ENCODE assay signal across 15 cellular contexts in genomic region chr7:129907122-129907741, GRCh38. TPM values are rescaled to one million over a fixed set of nuclear protein-coding genes. Genes with fewer than 3 reads are reported as not detected.
DNase-seq lines count a peak whose midpoint lies in the region; ATAC-seq, FAIRE-seq and TF ChIP-seq lines count a peak whose summit lies in the region.
"Had no signal": no experiment of that assay in that cellular context is flagged by ENCODE, and none has a peak within 500 bp of the region (broad histone marks: within the 10 kb centered on the region; RNA-seq: fewer than 3 reads in every experiment).

No MANE protein-coding gene starts in this region.

- CTCF ChIA-PET in CD8-positive, alpha-beta memory T cell (lab: Charles Lee), result no interaction called here

- peak overlapping the region in 7 of 8 donors; percentile 32 to 97 (median 83) for H3K27ac Mint-ChIP-seq in CD8-positive, alpha-beta memory T cell
- H3K27ac Mint-ChIP-seq in effector memory CD8-positive, alpha-beta T cell, result peak overlapping the region; percentile 5 to 91
- H3K27ac Mint-ChIP-seq: activated T-helper 1 cell treated with anti-CD3 and anti-CD28 coated beads, Interleukin-12 subunit alpha, Interleukin-12 subunit beta, Interleukin-2, Interleukin-4 antibody, amounts not matched to agents 30 ng/mL and 10 ng/mL and 1 ng/mL, durations not matched to agents 14 hours and 24 hours and 36 hours had no signal

- H3K4me1 ChIP-seq in CD8-positive, alpha-beta memory T cell (ENCODE audit: insufficient read depth, low read length), result peaks cover 69% of the 10 kb centered on the region
- H3K4me1 ChIP-seq in pancreas, result peaks cover 54 to 68% (median 62%) of the 10 kb centered on the region in 3 donors

- H3K9ac ChIP-seq in SK-N-MC (ENCODE audit: insufficient read length), result peak overlapping the region; percentile 4

- H3K9me3 Mint-ChIP-seq in CD8-positive, alpha-beta memory T cell, result peaks cover 0 to 1% (median 0%) of the 10 kb centered on the region in 5 donors
- no peaks in the 10 kb centered on the region for H3K9me3 Mint-ChIP-seq in effector memory CD8-positive, alpha-beta T cell

- H3K36me3 ChIP-seq in CD8-positive, alpha-beta memory T cell (ENCODE audit: insufficient read depth, low read length), result no peaks in the 10 kb centered on the region
- H3K36me3 ChIP-seq in SK-N-MC (ENCODE audit: insufficient read depth, low read length), result 0 out of 2 replicates have a peak, but pooled peaks cover 7% of the 10 kb centered on the region
- H3K36me3 ChIP-seq in pancreas, result no peaks in the 10 kb centered on the region
- H3K36me3 ChIP-seq in H7 (replicated peaks; ENCODE audit: control insufficient read depth, insufficient read depth, low read length), result no peaks in the 10 kb centered on the region
- H3K36me3 ChIP-seq: WERI-Rb-1 had no signal

- H3K36me3 Mint-ChIP-seq in CD8-positive, alpha-beta memory T cell, result peaks cover 21 to 42% (median 26%) of the 10 kb centered on the region in 3 donors
- peaks cover 16% of the 10 kb centered on the region for H3K36me3 Mint-ChIP-seq in effector memory CD8-positive, alpha-beta T cell (ENCODE audit: insufficient read depth)

- peaks cover 72 to 93% (median 90%) of the 10 kb centered on the region in 3 donors for H3K4me1 Mint-ChIP-seq in CD8-positive, alpha-beta memory T cell
- H3K4me1 Mint-ChIP-seq in effector memory CD8-positive, alpha-beta T cell (ENCODE audit: low read depth in 2 of 2), result peaks cover 55 to 69% of the 10 kb centered on the region in 2 donors

- TF ChIP-seq CTCF in pancreas (IDR thresholded peaks at IDR 0.05), result no peak

- ATAC-seq in effector memory CD8-positive, alpha-beta T cell (replicated peaks), result peak; percentile 35
- ATAC-seq in pancreas (peak; percentile 22 to 45 (median 32)), GM21723 (IDR thresholded peaks at IDR 0.05; ENCODE audit: unreplicated experiment) (no peak), GM18502 (IDR thresholded peaks at IDR 0.05; ENCODE audit: poor library complexity, unreplicated experiment) (no peak)

- peak overlapping the region in 6 of 7 donors; percentile 12 to 82 (median 68) for H3K4me3 Mint-ChIP-seq in CD8-positive, alpha-beta memory T cell
- H3K4me3 Mint-ChIP-seq in effector memory CD8-positive, alpha-beta T cell, result peak overlapping the region; percentile 62 to 64
- H3K4me3 Mint-ChIP-seq: activated T-helper 1 cell treated with anti-CD3 and anti-CD28 coated beads, Interleukin-12 subunit alpha, Interleukin-12 subunit beta, Interleukin-2, Interleukin-4 antibody, amounts not matched to agents 30 ng/mL and 10 ng/mL and 1 ng/mL, durations not matched to agents 14 hours and 24 hours and 36 hours had no signal

- H3K27me3 ChIP-seq in CD8-positive, alpha-beta memory T cell (ENCODE audit: insufficient read depth, low read length, poor library complexity, severe bottlenecking), result no peaks in the 10 kb centered on the region
- no peaks in the 10 kb centered on the region for H3K27me3 ChIP-seq in pancreas
- H3K27me3 ChIP-seq in H7 (ENCODE audit: control insufficient read depth, insufficient read depth, low read length), result no peaks in the 10 kb centered on the region

- POLR2A ChIA-PET in CD8-positive, alpha-beta memory T cell (lab: Charles Lee), result no interaction called here

- peak in 1 of 5 donors; percentile 25 for DNase-seq in CD8-positive, alpha-beta memory T cell
- no peak for DNase-seq in SK-N-MC (ENCODE audit: low read depth, low spot score)
- DNase-seq in effector memory CD8-positive, alpha-beta T cell, result no peak
- peak in 1 of 6 donors; percentile 16 for DNase-seq in pancreas
- no peak for DNase-seq in H7
- no peak for DNase-seq in stimulated activated CD4-positive, alpha-beta T cell treated with anti-CD3 and anti-CD28 coated beads, Interleukin-12 subunit alpha, Interleukin-12 subunit beta, amount 100 ng/mL, for 4 hours
- DNase-seq: cerebellar nuclear complex, erythroblast, NCI-H2081, NCI-H82, SHP77 treated with DMSO at 0.1 percent for 48 hours, WERI-Rb-1 had no signal

- WGBS in pancreas, 2 donors, result 27 to 28% methylated on average over 11 of the region's 11 CpGs

- FAIRE-seq in pancreas (lab: Jason Lieb, UNC), result no peak

- H3K4me3 ChIP-seq in CD8-positive, alpha-beta memory T cell (ENCODE audit: low read length), result peak overlapping the region; percentile 10
- H3K4me3 ChIP-seq in SK-N-MC (peak overlapping the region; percentile 66), pancreas (no peak overlapping the region), H7 (ENCODE audit: insufficient read depth, low read depth, low read length) (no peak overlapping the region)

- H3K27me3 Mint-ChIP-seq in CD8-positive, alpha-beta memory T cell, result no peaks in the 10 kb centered on the region
- H3K27me3 Mint-ChIP-seq in effector memory CD8-positive, alpha-beta T cell, result no peaks in the 10 kb centered on the region

- no peaks in the 10 kb centered on the region for H3K9me3 ChIP-seq in CD8-positive, alpha-beta memory T cell (ENCODE audit: low read length)
- no peaks in the 10 kb centered on the region for H3K9me3 ChIP-seq in SK-N-MC (ENCODE audit: low read depth, low read length)
- no peaks in the 10 kb centered on the region for H3K9me3 ChIP-seq in pancreas

- intact Hi-C loops in pancreas (cut with DNase I), result no loop called here

- no peak overlapping the region for H3K27ac ChIP-seq in CD8-positive, alpha-beta memory T cell (ENCODE audit: low read depth, low read length)
- H3K27ac ChIP-seq in SK-N-MC (peak overlapping the region; percentile 88), pancreas (peak overlapping the region; percentile 25 to 70 (median 56))
- H3K27ac ChIP-seq: WERI-Rb-1 had no signal

RNA-seq across cellular contexts. Expression of gene UBE2H, which starts 45.5 kb away (rescaled TPM):
- 10 to 100 TPM; 15.3 to 21.5 TPM for total RNA-seq in CD8-positive, alpha-beta memory T cell
- 45.2 TPM for polyA plus RNA-seq in CD8-positive, alpha-beta memory T cell
- total RNA-seq in pancreas, result 10 to 100 TPM; 56.7 to 85.6 (median 67.3) TPM
- polyA plus RNA-seq in pancreas, result 10 to 100 TPM; 16.7 to 27.7 TPM
- total RNA-seq in H7 (2014; rRNA removed; shearing (Covaris generic)), result 33.7 and 58.9 TPM in 2 replicates

Comparison
In these comparisons a context has a peak if more than half of its experiments do, and no peak if none do; other contexts are left out.
1. H3K4me3 ChIP-seq: peak in CD8-positive, alpha-beta memory T cell (single experiment) and SK-N-MC (single experiment); none in pancreas (0 of 4) and H7 (single experiment).
2. ATAC-seq: peak in effector memory CD8-positive, alpha-beta T cell (single experiment) and pancreas (4 of 4); none in GM21723 (single experiment) and GM18502 (single experiment).